Comparison of ENCODE assay signal across 21 cellular contexts in the genomic region with DNA sequence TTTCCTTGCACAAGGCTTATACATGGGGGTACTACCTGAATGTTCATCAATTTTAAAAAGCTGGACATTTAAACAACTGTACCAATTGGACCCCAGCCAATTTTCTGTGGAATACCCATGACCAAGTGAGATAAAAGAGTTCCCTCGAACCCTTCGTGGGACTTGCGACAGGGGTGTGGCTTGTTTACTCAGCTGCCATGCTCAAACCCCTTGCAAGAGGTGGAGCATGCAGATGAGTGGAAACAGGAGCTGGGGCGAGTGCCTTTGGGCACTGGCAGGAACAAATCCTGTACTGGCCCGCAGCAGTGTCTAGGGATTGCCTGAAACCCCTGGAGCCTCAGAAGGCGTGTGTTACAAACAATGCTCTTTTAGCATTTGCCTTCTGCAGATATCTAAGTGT.
"Had no signal": no experiment of that assay in that cellular context is flagged by ENCODE, and none has a peak within 500 bp of the region (broad histone marks: within the 10 kb centered on the region; RNA-seq: fewer than 3 reads in every experiment).

No MANE protein-coding gene starts in this region.

- H3K27ac ChIP-seq: brain microvascular endothelial cell, cardiac muscle cell, SK-N-MC, VCaP had no signal

- H3K9me3 ChIP-seq: MG63 had no signal

- H3K27me3 ChIP-seq: brain microvascular endothelial cell, MG63 had no signal

- DNase-seq: activated CD4-positive, alpha-beta memory T cell treated with anti-CD3 and anti-CD28 coated beads for 36 hours; activated CD4-positive, alpha-beta T cell treated with anti-CD3 and anti-CD28 coated beads, Interleukin-2, amount 10 ng/mL, durations not matched to agents 7 days and 5 days; activated CD4-positive, CD25-positive, alpha-beta regulatory T cell; activated CD8-positive, alpha-beta memory T cell treated with anti-CD3 and anti-CD28 coated beads for 24 hours; activated gamma-delta T cell treated with Interleukin-2 at 50 U/mL for 16 hours; activated naive CD4-positive, alpha-beta T cell treated with anti-CD3 and anti-CD28 coated beads, Interleukin-2, amount 10 ng/mL, durations not matched to agents 7 days and 5 days; activated naive CD8-positive, alpha-beta T cell treated with anti-CD3 and anti-CD28 coated beads for 36 hours; activated T-cell treated with anti-CD3 and anti-CD28 coated beads, Interleukin-2, amount 50 U/mL, for 72 hours; brain microvascular endothelial cell; KG1; MG63; NCI-H1105; NCI-H1436; NCI-H1694 treated with DMSO at 0.1 percent for 48 hours; NCI-H2029 treated with DMSO at 0.1 percent for 48 hours; NCI-H774; SIG-M5; T-helper 1 cell had no signal

- H3K36me3 ChIP-seq: brain microvascular endothelial cell, cardiac muscle cell, MG63 had no signal

- H3K4me3 ChIP-seq: cardiac muscle cell, MG63, SK-N-MC had no signal
